ENCODE assay signal across 24 cellular contexts in the genomic region with DNA sequence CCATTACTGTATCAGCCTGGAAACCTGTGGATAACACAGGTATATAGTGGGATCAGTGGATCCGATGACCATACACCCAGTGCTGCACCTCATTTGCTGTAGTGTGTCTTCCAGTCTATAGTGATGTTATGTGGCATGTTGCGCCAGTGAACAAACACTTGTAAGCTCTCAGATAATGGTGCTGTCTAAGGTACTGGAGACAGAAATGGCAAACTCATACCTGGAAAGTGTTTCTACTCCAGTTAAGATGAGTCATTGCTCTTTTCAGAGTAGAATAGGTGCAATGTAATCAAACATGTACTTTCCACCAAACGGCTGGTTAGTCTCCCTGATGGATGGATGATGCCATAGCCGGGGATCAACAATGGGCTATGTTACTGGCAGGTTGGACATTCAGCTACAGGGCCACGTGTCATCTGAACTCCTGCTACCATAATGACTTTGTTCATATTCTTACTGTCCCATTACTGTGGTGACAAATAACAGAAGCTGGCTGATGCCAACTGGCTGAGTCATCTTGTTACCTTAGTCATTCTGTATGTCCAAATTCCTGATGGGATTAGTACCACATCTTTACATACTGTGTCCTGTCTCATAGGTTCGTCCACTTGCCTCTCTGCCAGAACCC. TPM values are rescaled to one million over a fixed set of nuclear protein-coding genes. Genes with fewer than 3 reads are reported as not detected.
DNase-seq lines count a peak whose midpoint lies in the region; ATAC-seq, FAIRE-seq and TF ChIP-seq lines count a peak whose summit lies in the region.
"Had no signal": no experiment of that assay in that cellular context is flagged by ENCODE, and none has a peak within 500 bp of the region (broad histone marks: within the 10 kb centered on the region; RNA-seq: fewer than 3 reads in every experiment).

No MANE protein-coding gene starts in this region.

- WGBS in A549 (ENCODE audit: missing lambda C conversion rate), result 29% methylated on average over 6 of the region's 6 CpGs

- no peaks in the 10 kb centered on the region for H3K4me1 ChIP-seq in A549
- H3K4me1 ChIP-seq: esophagus squamous epithelium, gastroesophageal sphincter had no signal

- TF ChIP-seq EP300 in A549 (IDR thresholded peaks at IDR 0.05), result no peak

- TF ChIP-seq RAD21 in A549 (conservative IDR thresholded peaks at IDR 0.05 in 1 of 2, IDR thresholded peaks at IDR 0.05 in 1 of 2), result no peak

- no peak for TF ChIP-seq CTCF in A549 (IDR thresholded peaks at IDR 0.05)
- no peak for TF ChIP-seq CTCF in epithelial cell of esophagus (IDR thresholded peaks at IDR 0.05; ENCODE audit: insufficient read depth, low read depth, low read length, missing control alignments)

- DNase-seq in A549 (ENCODE audit: low read depth in 1 of 2, low spot score in 1 of 2), result peak in 1 of 2 experiments; percentile 21
- peak; percentile 77 for DNase-seq in DMS153 (lab: John Stamatoyannopoulos, UW)
- peak; percentile 35 for DNase-seq in epithelial cell of esophagus (ENCODE audit: low read depth)
- DNase-seq in T-helper 9 cell, result no peak
- DNase-seq in KBM-7, result no peak
- DNase-seq in AG08395 (ENCODE audit: low spot score), result no peak
- DNase-seq: activated naive CD8-positive, alpha-beta T cell treated with anti-CD3 and anti-CD28 coated beads for 36 hours; effector CD8-positive, alpha-beta T cell; esophagus squamous epithelium; GOT3; IMR-90; NCI-H2171; NCI-H526 treated with DMSO at 0.1 percent for 48 hours; nucleus accumbens; retina; stimulated activated CD4-positive, alpha-beta T cell treated with anti-CD3 and anti-CD28 coated beads, Interleukin-4, amount 100 ng/mL, for 1 hour; tibial artery had no signal

- peak in 1 of 2 experiments; percentile 56; a peak in 3 of 6 replicates for ATAC-seq in A549
- ATAC-seq in GM21423 (IDR thresholded peaks at IDR 0.05; ENCODE audit: unreplicated experiment), result no peak
- ATAC-seq: gastroesophageal sphincter had no signal

- POLR2A ChIA-PET in A549 (lab: Yijun Ruan, JAX), result no interaction called here

- in situ Hi-C loops in KBM-7 (cut with MboI; ENCODE audit: low pct_unique_long_range_greater_than_20kb, low sequenced_read_pairs), result no loop called here

- FAIRE-seq in A549 (lab: Jason Lieb, UNC), result no peak
- FAIRE-seq: astrocyte, keratinocyte had no signal

- TF ChIP-seq POLR2A in A549 (IDR thresholded peaks at IDR 0.05; ENCODE audit: low read length), result no peak

- H3K4me3 ChIP-seq in A549 (no peak overlapping the region), epithelial cell of esophagus (ENCODE audit: low read length) (no peak overlapping the region)
- H3K4me3 ChIP-seq: esophagus squamous epithelium, gastroesophageal sphincter, lung, tibial artery had no signal

- no peak overlapping the region for H3K27ac ChIP-seq in A549
- H3K27ac ChIP-seq: esophagus squamous epithelium, gastroesophageal sphincter, HL-60, tibial artery had no signal

- CTCF ChIA-PET in A549 (lab: Yijun Ruan, JAX), result interaction anchor here (1.2 to 1.8 kb wide), 2 partner anchors 9 to 70 kb away, joined by 5 to 8 read pairs; no protein-coding TSS in a partner anchor

- H3K9me3 ChIP-seq in A549, result no peaks in the 10 kb centered on the region
- H3K9me3 ChIP-seq: esophagus squamous epithelium, gastroesophageal sphincter, tibial artery had no signal

- no peak overlapping the region for H3K4me2 ChIP-seq in A549

TF ChIP-seq in A549, 52 proteins besides CTCF, POLR2A, EP300 and RAD21 (continues in another document):
- TF ChIP-seq JUNB (IDR thresholded peaks at IDR 0.05) (no peak), NFE2L2 (conservative IDR thresholded peaks at IDR 0.05; ENCODE audit: low read length) (no peak), FOSL2 (IDR thresholded peaks at IDR 0.05) (no peak), FOSL2 (CRISPR knock-in tag; IDR thresholded peaks at IDR 0.05) (0 out of 2 replicates have a peak, but pooled peaks have one; percentile 9)
- TF ChIP-seq, protein P1, sequence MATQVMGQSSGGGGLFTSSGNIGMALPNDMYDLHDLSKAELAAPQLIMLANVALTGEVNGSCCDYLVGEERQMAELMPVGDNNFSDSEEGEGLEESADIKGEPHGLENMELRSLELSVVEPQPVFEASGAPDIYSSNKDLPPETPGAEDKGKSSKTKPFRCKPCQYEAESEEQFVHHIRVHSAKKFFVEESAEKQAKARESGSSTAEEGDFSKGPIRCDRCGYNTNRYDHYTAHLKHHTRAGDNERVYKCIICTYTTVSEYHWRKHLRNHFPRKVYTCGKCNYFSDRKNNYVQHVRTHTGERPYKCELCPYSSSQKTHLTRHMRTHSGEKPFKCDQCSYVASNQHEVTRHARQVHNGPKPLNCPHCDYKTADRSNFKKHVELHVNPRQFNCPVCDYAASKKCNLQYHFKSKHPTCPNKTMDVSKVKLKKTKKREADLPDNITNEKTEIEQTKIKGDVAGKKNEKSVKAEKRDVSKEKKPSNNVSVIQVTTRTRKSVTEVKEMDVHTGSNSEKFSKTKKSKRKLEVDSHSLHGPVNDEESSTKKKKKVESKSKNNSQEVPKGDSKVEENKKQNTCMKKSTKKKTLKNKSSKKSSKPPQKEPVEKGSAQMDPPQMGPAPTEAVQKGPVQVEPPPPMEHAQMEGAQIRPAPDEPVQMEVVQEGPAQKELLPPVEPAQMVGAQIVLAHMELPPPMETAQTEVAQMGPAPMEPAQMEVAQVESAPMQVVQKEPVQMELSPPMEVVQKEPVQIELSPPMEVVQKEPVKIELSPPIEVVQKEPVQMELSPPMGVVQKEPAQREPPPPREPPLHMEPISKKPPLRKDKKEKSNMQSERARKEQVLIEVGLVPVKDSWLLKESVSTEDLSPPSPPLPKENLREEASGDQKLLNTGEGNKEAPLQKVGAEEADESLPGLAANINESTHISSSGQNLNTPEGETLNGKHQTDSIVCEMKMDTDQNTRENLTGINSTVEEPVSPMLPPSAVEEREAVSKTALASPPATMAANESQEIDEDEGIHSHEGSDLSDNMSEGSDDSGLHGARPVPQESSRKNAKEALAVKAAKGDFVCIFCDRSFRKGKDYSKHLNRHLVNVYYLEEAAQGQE (IDR thresholded peaks at IDR 0.05), result peak; percentile 70; the same call in 1 of the 2 replicates

TF ChIP-seq in PFSK-1, 5 proteins besides CTCF, POLR2A, EP300 and RAD21 (continues in another document):
- TF ChIP-seq, protein P1 (IDR thresholded peaks at IDR 0.05; ENCODE audit: insufficient read depth in 1 of 2, low read depth in 2 of 2, low read length in 2 of 2), result peak; percentile 44 to 84; a peak in 3 of 4 replicates
- TF ChIP-seq FOXP2 (optimal IDR thresholded peaks at IDR 0.05; ENCODE audit: borderline replicate concordance, extremely low read depth, extremely low read length, insufficient read depth) (no peak), SIN3A (IDR thresholded peaks at IDR 0.05; ENCODE audit: borderline replicate concordance, insufficient read depth, low read length) (no peak)

RNA-seq across cellular contexts. Expression of a gene that starts 6.3 kb away (rescaled TPM):
- not detected in 2 replicates for polyA plus RNA-seq in A549 (2011; rRNA removed)
- not detected in 2 replicates for polyA plus RNA-seq in A549 (2012; cell fraction: cytosol; rRNA removed)
- polyA plus RNA-seq in A549 (2012; cell fraction: nucleus; rRNA removed), result not detected in 2 replicates
- not detected in 3 replicates for polyA plus RNA-seq in A549 (2017; fragmentation: RNase III; extraction: RNeasy Plus Mini Kit Qiagen cat#74134 plus additional on column Dnase treatment)
- polyA minus RNA-seq in A549 (2011; rRNA and poly(A)+ RNA removed), result not detected in 2 replicates
- polyA plus RNA-seq in PFSK-1 (2012; ENCODE audit: insufficient read length, low read depth), result not detected
- polyA plus RNA-seq: IMR-90, keratinocyte had no signal

RNA-seq across cellular contexts. Expression of a gene that starts 21.8 kb away (rescaled TPM):
- polyA plus RNA-seq in A549 (2011; rRNA removed) (not detected in 2 replicates), A549 (2017; fragmentation: RNase III; extraction: RNeasy Plus Mini Kit Qiagen cat#74134 plus additional on column Dnase treatment) (0.13 to 0.17 TPM in 2 of 3 replicates, not detected in the other)
- polyA plus RNA-seq in A549 (2012; cell fraction: cytosol; rRNA removed), result not detected in 2 replicates
- polyA plus RNA-seq in A549 (2012; cell fraction: nucleus; rRNA removed), result not detected in 2 replicates
- not detected in 2 replicates for polyA minus RNA-seq in A549 (2011; rRNA and poly(A)+ RNA removed)
- polyA plus RNA-seq in PFSK-1 (2012; ENCODE audit: insufficient read length, low read depth), result not detected
- polyA plus RNA-seq: keratinocyte had no signal

RNA-seq across cellular contexts. Expression of a gene that starts 27.4 kb away (rescaled TPM):
- polyA plus RNA-seq in A549 (2011; rRNA removed) (not detected in 2 replicates), A549 (2017; fragmentation: RNase III; extraction: RNeasy Plus Mini Kit Qiagen cat#74134 plus additional on column Dnase treatment) (not detected in 3 replicates)
- polyA plus RNA-seq in A549 (2012; cell fraction: cytosol; rRNA removed), result not detected in 2 replicates
- polyA plus RNA-seq in A549 (2012; cell fraction: nucleus; rRNA removed), result not detected in 2 replicates
- not detected in 2 replicates for polyA minus RNA-seq in A549 (2011; rRNA and poly(A)+ RNA removed)
- polyA plus RNA-seq in PFSK-1 (2012; ENCODE audit: insufficient read length, low read depth), result not detected
- polyA plus RNA-seq: IMR-90, keratinocyte had no signal

RNA-seq across cellular contexts. Expression of a gene that starts 36.8 kb away (rescaled TPM):
- 17.6 and 25.9 TPM in 2 replicates for polyA plus RNA-seq in A549 (2011; rRNA removed)
- 29.1 and 32.6 TPM in 2 replicates for polyA plus RNA-seq in A549 (2012; cell fraction: cytosol; rRNA removed)
- 21.7 and 38.3 TPM in 2 replicates for polyA plus RNA-seq in A549 (2012; cell fraction: nucleus; rRNA removed)
- 130 to 161 TPM (median 144 TPM) in 3 replicates for polyA plus RNA-seq in A549 (2017; fragmentation: RNase III; extraction: RNeasy Plus Mini Kit Qiagen cat#74134 plus additional on column Dnase treatment)
- polyA minus RNA-seq in A549 (2011; rRNA and poly(A)+ RNA removed), result 19.4 and 32.2 TPM in 2 replicates
- polyA plus RNA-seq in PFSK-1 (2012; ENCODE audit: insufficient read length, low read depth), result 8.6 TPM

Comparison
In these comparisons a context has a peak if more than half of its experiments do, and no peak if none do; other contexts are left out.
1. DNase-seq: peak in DMS153 (single experiment) and epithelial cell of esophagus (single experiment); none in T-helper 9 cell (single experiment), KBM-7 (single experiment) and AG08395 (single experiment).